10 cellular contexts compared by ENCODE assay signal in genomic region chr12:108841825-108842224, GRCh38. TPM values are rescaled to one million over a fixed set of nuclear protein-coding genes. Genes with fewer than 3 reads are reported as not detected.
"Had no signal": no experiment of that assay in that cellular context is flagged by ENCODE, and none has a peak within 500 bp of the region (broad histone marks: within the 10 kb centered on the region; RNA-seq: fewer than 3 reads in every experiment).

No MANE protein-coding gene starts in this region.

RNA-seq across cellular contexts. Expression of gene DAO, which starts 38.1 kb away (rescaled TPM):
- total RNA-seq: activated T-helper 17 cell treated with anti-CD3 and anti-CD28 coated beads, Interleukin-2, amount 50 U/mL, for 72 hours; esophagus mucosa; fibroblast of villous mesenchyme; glomerular endothelial cell; lung microvascular endothelial cell; occipital lobe; progenitor cell of endocrine pancreas; right cardiac atrium; T-helper 1 cell treated with Interleukin-12 subunit alpha and Interleukin-12 subunit beta and Interleukin-4 antibody, amounts not matched to agents 30 ng/mL and 1 ng/mL, for 36 hours; upper lobe of left lung had no signal
- polyA plus RNA-seq: right cardiac atrium had no signal
